ENCODE assay signal across 17 cellular contexts in genomic region chr11:20030472-20030871, GRCh38.
A peak's percentile ranks its signal among the peaks of the same experiment; 100 is the strongest.
DNase-seq lines count a peak whose midpoint lies in the region; ATAC-seq, FAIRE-seq and TF ChIP-seq lines count a peak whose summit lies in the region.
"Had no signal": no experiment of that assay in that cellular context is flagged by ENCODE, and none has a peak within 500 bp of the region (broad histone marks: within the 10 kb centered on the region; RNA-seq: fewer than 3 reads in every experiment).

No MANE protein-coding gene starts in this region.

- no peaks in the 10 kb centered on the region for H3K79me2 ChIP-seq in PC-3 (ENCODE audit: low read length)
- H3K79me2 ChIP-seq in endothelial cell of umbilical vein (ENCODE audit: control insufficient read depth, insufficient read depth, low read length): no peaks in the 10 kb centered on the region
- peaks cover 61% of the 10 kb centered on the region for H3K79me2 ChIP-seq in osteoblast (ENCODE audit: insufficient read depth, low read length)

- H2AFZ ChIP-seq in PC-3 (ENCODE audit: low read length) (no peak overlapping the region), endothelial cell of umbilical vein (ENCODE audit: low read depth, low read length) (no peak overlapping the region), osteoblast (ENCODE audit: low read length) (no peak overlapping the region)

- TF ChIP-seq POLR2A in endothelial cell of umbilical vein (IDR thresholded peaks at IDR 0.05; ENCODE audit: low read depth, low read length): no peak

- BruUV-seq in PC-3 (replicated peaks; lab: Mats Ljungman, UMichigan) (no TSS peak), endothelial cell of umbilical vein (replicated peaks; lab: Mats Ljungman, UMichigan) (no TSS peak)

- no peak for TF ChIP-seq CTCF in PC-3 (conservative IDR thresholded peaks at IDR 0.05; ENCODE audit: low read depth, low read length)
- TF ChIP-seq CTCF in endothelial cell of umbilical vein (IDR thresholded peaks at IDR 0.05; ENCODE audit: extremely low read depth in 1 of 2, insufficient read depth in 1 of 2, low read depth in 1 of 2, low read length in 2 of 2): no peak
- no peak for TF ChIP-seq CTCF in osteoblast (IDR thresholded peaks at IDR 0.05; ENCODE audit: extremely low read depth, low read depth, low read length)

- H3K36me3 Mint-ChIP-seq in activated T-cell treated with anti-CD3 and anti-CD28 coated beads, Interleukin-2, amount 50 U/mL, for 4 hours (ENCODE audit: insufficient read depth): no peaks in the 10 kb centered on the region

- DNase-seq in PC-3 (no peak), endothelial cell of umbilical vein (ENCODE audit: low read depth, low spot score) (no peak), osteoblast (ENCODE audit: insufficient read length, low spot score, missing footprints) (no peak), NCI-H2081 (lab: John Stamatoyannopoulos, UW) (no peak), DMS 273 treated with DMSO at 0.1 percent for 48 hours (lab: John Stamatoyannopoulos, UW) (no peak)
- no peak for DNase-seq in activated T-cell treated with anti-CD3 and anti-CD28 coated beads, Interleukin-2, amount 50 U/mL, for 4 hours
- DNase-seq: AML-193, GOT3, MM.1S, NCI-H1105, NCI-H1930, NCI-H510A, SHP77 treated with DMSO at 0.1 percent for 48 hours had no signal

- POLR2A ChIA-PET in PC-3 (lab: Charles Lee; ENCODE audit: unreplicated experiment): no interaction called here
- POLR2A ChIA-PET in endothelial cell of umbilical vein (lab: Charles Lee): no interaction called here

- H4K20me1 ChIP-seq in PC-3 (ENCODE audit: low read length) (no peaks in the 10 kb centered on the region), endothelial cell of umbilical vein (replicated peaks; ENCODE audit: control insufficient read depth, extremely low read depth, insufficient read depth, low read length) (no peaks in the 10 kb centered on the region), osteoblast (ENCODE audit: insufficient read depth, low read length) (peaks cover 4% of the 10 kb centered on the region)

- H3K4me3 ChIP-seq in PC-3 (ENCODE audit: low read length) (no peak overlapping the region), endothelial cell of umbilical vein (replicated peaks in 1 of 3; ENCODE audit: insufficient read depth in 1 of 3, low read depth in 1 of 3, low read length in 3 of 3) (no peak overlapping the region), osteoblast (ENCODE audit: insufficient read depth, low read length) (no peak overlapping the region)

- CTCF ChIA-PET in PC-3 (lab: Charles Lee) (interaction anchor here (0.7 kb wide), 1 partner anchor 68 kb away, joined by 3 read pairs; no protein-coding TSS in a partner anchor), endothelial cell of umbilical vein (lab: Charles Lee) (interaction anchor here (1.1 to 1.7 kb wide), 3 partner anchors 12 to 78 kb away, joined by 4 to 6 read pairs (median 5); no protein-coding TSS in a partner anchor)

- no peak overlapping the region for H3K4me3 Mint-ChIP-seq in activated T-cell treated with anti-CD3 and anti-CD28 coated beads, Interleukin-2, amount 50 U/mL, for 4 hours

- H3K27me3 ChIP-seq in PC-3 (ENCODE audit: low read length) (no peaks in the 10 kb centered on the region), endothelial cell of umbilical vein (ENCODE audit: control insufficient read depth in 2 of 2, insufficient read depth in 2 of 2, low read length in 2 of 2) (no peaks in the 10 kb centered on the region), osteoblast (ENCODE audit: insufficient read depth, low read length) (no peaks in the 10 kb centered on the region)

- no peak for ATAC-seq in PC-3
- no peak for ATAC-seq in HG03354 (IDR thresholded peaks at IDR 0.05; ENCODE audit: poor library complexity, severe bottlenecking, unreplicated experiment)
- no peak for ATAC-seq in activated T-cell treated with anti-CD3 and anti-CD28 coated beads, Interleukin-2, amount 50 U/mL, for 4 hours

- H3K9me1 ChIP-seq in endothelial cell of umbilical vein (replicated peaks; ENCODE audit: control insufficient read depth, extremely low read depth, insufficient read depth, low read length): no peaks in the 10 kb centered on the region

- intact Hi-C loops in PC-3 (cut with micrococcal nuclease): loop anchor here (10.0 kb wide), 2 partner anchors 76 to 84 kb away; no protein-coding TSS in a partner anchor
- intact Hi-C loops in endothelial cell of umbilical vein (cut with micrococcal nuclease): no loop called here

- peaks cover 11% of the 10 kb centered on the region for H3K27me3 Mint-ChIP-seq in activated T-cell treated with anti-CD3 and anti-CD28 coated beads, Interleukin-2, amount 50 U/mL, for 4 hours (ENCODE audit: low read depth)

- H3K36me3 ChIP-seq in PC-3 (ENCODE audit: low read depth, low read length) (no peaks in the 10 kb centered on the region), endothelial cell of umbilical vein (ENCODE audit: control insufficient read depth in 2 of 2, extremely low read depth in 1 of 2, insufficient read depth in 2 of 2, low read length in 2 of 2) (no peaks in the 10 kb centered on the region), osteoblast (ENCODE audit: insufficient read depth, low read length) (no peaks in the 10 kb centered on the region)

- H3K9me3 Mint-ChIP-seq in activated T-cell treated with anti-CD3 and anti-CD28 coated beads, Interleukin-2, amount 50 U/mL, for 4 hours: no peaks in the 10 kb centered on the region

- no peaks in the 10 kb centered on the region for H3F3A ChIP-seq in PC-3 (ENCODE audit: low read length, unreplicated experiment)

- H3K9ac ChIP-seq in PC-3 (ENCODE audit: low read length): no peak overlapping the region
- no peak overlapping the region for H3K9ac ChIP-seq in endothelial cell of umbilical vein (replicated peaks; ENCODE audit: extremely low read depth, insufficient read depth, low read length)

- H3K27ac ChIP-seq in PC-3 (ENCODE audit: low read length): peak overlapping the region; percentile 88
- H3K27ac ChIP-seq in endothelial cell of umbilical vein (ENCODE audit: insufficient read depth, low read depth, low read length): no peak overlapping the region
- H3K27ac ChIP-seq in osteoblast (ENCODE audit: low read depth, low read length): peak overlapping the region; percentile 79
- H3K27ac ChIP-seq: HL-60 had no signal

- H3K4me1 Mint-ChIP-seq in activated T-cell treated with anti-CD3 and anti-CD28 coated beads, Interleukin-2, amount 50 U/mL, for 4 hours (ENCODE audit: low read depth): no peaks in the 10 kb centered on the region

- dilution Hi-C loops in endothelial cell of umbilical vein (cut with MboI; ENCODE audit: extremely low pct_ligation_motif_present, low sequenced_read_pairs): no loop called here

- no peaks in the 10 kb centered on the region for H3K9me2 ChIP-seq in PC-3 (replicated peaks; ENCODE audit: low read length)

- H3K4me2 ChIP-seq in PC-3 (ENCODE audit: low read length) (no peak overlapping the region), endothelial cell of umbilical vein (ENCODE audit: insufficient read depth, low read length) (no peak overlapping the region), osteoblast (ENCODE audit: insufficient read depth, low read length) (no peak overlapping the region)

- H3K9me3 ChIP-seq in PC-3 (ENCODE audit: low read length): no peaks in the 10 kb centered on the region
- H3K9me3 ChIP-seq in endothelial cell of umbilical vein (replicated peaks; ENCODE audit: control insufficient read depth, insufficient read depth, low read length): no peaks in the 10 kb centered on the region
- no peaks in the 10 kb centered on the region for H3K9me3 ChIP-seq in osteoblast (ENCODE audit: low read depth, low read length)

- peak; percentile 23 for FAIRE-seq in A204.1 (lab: Jason Lieb, UNC)
- peak; percentile 4 for FAIRE-seq in endothelial cell of umbilical vein (lab: Jason Lieb, UNC)
- FAIRE-seq: GM12892 had no signal

- H3K4me1 ChIP-seq in PC-3 (ENCODE audit: insufficient read depth, low read length): peaks cover 48% of the 10 kb centered on the region
- no peaks in the 10 kb centered on the region for H3K4me1 ChIP-seq in endothelial cell of umbilical vein (ENCODE audit: control insufficient read depth, extremely low read depth, insufficient read depth, low read length)
- H3K4me1 ChIP-seq in osteoblast (ENCODE audit: insufficient read depth, low read length): peaks cover 19% of the 10 kb centered on the region

TF ChIP-seq in endothelial cell of umbilical vein, 7 proteins besides CTCF, POLR2A, EP300 and RAD21:
- no peak for TF ChIP-seq JUN (IDR thresholded peaks at IDR 0.05; ENCODE audit: borderline replicate concordance, insufficient read depth, insufficient read length, low read depth)
- TF ChIP-seq MAX (IDR thresholded peaks at IDR 0.05; ENCODE audit: insufficient read depth, insufficient read length): no peak
- no peak for TF ChIP-seq FOS (IDR thresholded peaks at IDR 0.05; ENCODE audit: borderline replicate concordance, insufficient read depth, low read length)
TF ChIP-seq in endothelial cell of umbilical vein: peak in this region for 0.
